Comparison of ENCODE assay signal across 8 cellular contexts in the genomic region with DNA sequence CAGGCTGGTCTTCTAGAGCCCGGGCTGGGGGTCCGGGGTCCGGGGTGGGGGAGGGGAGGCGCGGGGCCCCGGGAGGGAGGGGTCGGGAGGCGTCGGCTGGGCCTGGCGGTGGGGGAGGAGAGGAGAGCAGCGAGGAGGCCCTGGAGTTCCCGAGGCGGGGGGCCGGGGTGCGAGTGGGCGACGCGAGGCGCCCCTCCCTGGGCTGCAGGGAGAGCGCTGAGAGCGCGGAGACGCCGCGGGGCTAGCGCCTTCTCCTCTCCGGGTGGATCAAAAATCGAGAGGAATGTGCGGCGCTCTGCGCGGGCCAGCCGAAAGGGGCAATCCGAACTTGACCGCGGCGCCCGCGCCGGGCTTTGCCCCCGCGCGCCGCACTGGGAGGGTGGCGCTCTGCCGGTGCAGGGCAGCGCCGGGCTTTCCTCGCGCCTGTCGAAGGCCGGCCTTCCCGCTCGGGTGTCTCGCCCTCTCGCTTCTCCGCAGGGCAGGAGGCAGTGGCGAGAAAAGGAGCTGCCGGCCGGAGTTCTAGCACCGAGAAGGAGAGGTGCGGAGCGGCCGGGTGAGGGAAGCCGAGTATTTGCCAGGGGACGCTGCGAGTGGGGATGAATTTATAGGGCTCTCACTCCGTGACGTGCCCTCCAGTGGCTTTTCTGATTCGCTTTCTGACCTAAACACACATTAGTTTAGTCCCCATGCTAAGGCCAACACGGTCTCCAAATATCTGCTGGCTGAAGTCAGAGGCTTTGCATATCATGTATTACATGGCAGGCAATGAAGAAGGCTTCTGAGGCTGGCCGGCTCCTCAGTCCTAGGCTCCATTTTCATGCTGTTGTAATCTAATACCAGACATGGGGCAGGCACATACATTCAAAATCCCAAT. TPM values are rescaled to one million over a fixed set of nuclear protein-coding genes. Genes with fewer than 3 reads are reported as not detected.
DNase-seq lines count a peak whose midpoint lies in the region; ATAC-seq, FAIRE-seq and TF ChIP-seq lines count a peak whose summit lies in the region.

A gene with protein sequence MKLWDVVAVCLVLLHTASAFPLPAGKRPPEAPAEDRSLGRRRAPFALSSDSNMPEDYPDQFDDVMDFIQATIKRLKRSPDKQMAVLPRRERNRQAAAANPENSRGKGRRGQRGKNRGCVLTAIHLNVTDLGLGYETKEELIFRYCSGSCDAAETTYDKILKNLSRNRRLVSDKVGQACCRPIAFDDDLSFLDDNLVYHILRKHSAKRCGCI (minus strand): TSS at position 6 of the 874 bp plus-strand sequence. CDS start 5,245 bp downstream, outside the sequence.

- H3K36me3 ChIP-seq in HUES64 (ENCODE audit: insufficient read depth, low read length) (no peaks in the 10 kb centered on the region), bronchial epithelial cell (ENCODE audit: control insufficient read depth, insufficient read depth, low read length) (no peaks in the 10 kb centered on the region), subcutaneous abdominal adipose tissue (ENCODE audit: control insufficient read depth in 5 of 5, insufficient read depth in 5 of 5, low read length in 5 of 5) (no peaks in the 10 kb centered on the region)

- peak; percentile 32 for TF ChIP-seq CTCF in bronchial epithelial cell (IDR thresholded peaks at IDR 0.05; ENCODE audit: insufficient read depth, low read length, severe bottlenecking)

- H3K4me1 ChIP-seq in HUES64 (ENCODE audit: insufficient read depth, low read length), result peaks cover 36% of the 10 kb centered on the region
- peaks cover 0 to 47% (median 42%) of the 10 kb centered on the region in 5 donors for H3K4me1 ChIP-seq in subcutaneous abdominal adipose tissue (ENCODE audit: control insufficient read depth in 5 of 5, insufficient read depth in 5 of 5, low read length in 5 of 5)

- no peaks in the 10 kb centered on the region for H3K9me3 ChIP-seq in HUES64 (ENCODE audit: insufficient read depth, low read depth, low read length)
- no peaks in the 10 kb centered on the region for H3K9me3 ChIP-seq in subcutaneous abdominal adipose tissue (ENCODE audit: control insufficient read depth in 5 of 5, low read length in 5 of 5)

- WGBS in HUES64, result 2% methylated on average over 70 of the region's 72 CpGs

- DNase-seq in DMS114 treated with DMSO at 0.1 percent for 48 hours (lab: John Stamatoyannopoulos, UW; ENCODE audit: unreplicated experiment) (peak; percentile 9), bronchial epithelial cell (ENCODE audit: low read depth) (no peak), left colon (peak in 1 of 2 donors; percentile 43)

- peaks cover 87% of the 10 kb centered on the region for H3K27me3 ChIP-seq in HUES64 (ENCODE audit: insufficient read depth, low read length)
- H3K27me3 ChIP-seq in bronchial epithelial cell (ENCODE audit: control insufficient read depth, insufficient read depth, low read length), result peaks cover 28% of the 10 kb centered on the region
- peaks cover 61 to 73% (median 70%) of the 10 kb centered on the region in 5 donors for H3K27me3 ChIP-seq in subcutaneous abdominal adipose tissue (ENCODE audit: control insufficient read depth in 5 of 5, insufficient read depth in 4 of 5, low read length in 5 of 5)

- no peak within 1 kb of the TSS for H3K27ac ChIP-seq in HUES64 (ENCODE audit: low read depth, low read length)
- H3K27ac ChIP-seq in subcutaneous abdominal adipose tissue (ENCODE audit: low read depth, low read length), result no peak within 1 kb of the TSS

- H3K9ac ChIP-seq in HUES64 (ENCODE audit: low read depth, low read length) (0 out of 2 replicates have a peak within 1 kb of the TSS, but pooled peaks have one; percentile 37), subcutaneous abdominal adipose tissue (ENCODE audit: low read length in 5 of 5) (no peak within 1 kb of the TSS)

- intact Hi-C loops in left colon (cut with DNase I, micrococcal nuclease), result no loop called here

- FAIRE-seq in bronchial epithelial cell (lab: Jason Lieb, UNC), result no peak

- peak; percentile 37 for ATAC-seq in left colon
- ATAC-seq in GM18907 (IDR thresholded peaks at IDR 0.05; ENCODE audit: unreplicated experiment), result no peak
- ATAC-seq in HG03378 (IDR thresholded peaks at IDR 0.05; ENCODE audit: unreplicated experiment), result no peak
- ATAC-seq in HG03439 (IDR thresholded peaks at IDR 0.05; ENCODE audit: unreplicated experiment), result no peak

- H3K4me3 ChIP-seq in HUES64 (ENCODE audit: low read length) (peak within 1 kb of the TSS; percentile 49), bronchial epithelial cell (ENCODE audit: low read depth, low read length) (peak within 1 kb of the TSS; percentile 27), subcutaneous abdominal adipose tissue (ENCODE audit: low read depth in 1 of 5, low read length in 5 of 5) (peak within 1 kb of the TSS in 4 of 5 donors; percentile 34 to 54 (median 46))

RNA-seq across cellular contexts. Expression of the gene that starts here (rescaled TPM):
- 0.80 TPM for polyA plus RNA-seq in HUES64 (2013, experiment 1 of 2)
- 1.2 TPM for polyA plus RNA-seq in HUES64 (2013, experiment 2 of 2)
- total RNA-seq in bronchial epithelial cell (under 0.01 TPM in 1 of 2 replicates, not detected in the other), left colon (1 to 10 TPM in 1 of 2 donors, under 1 TPM in 1; 0.82 to 2.5 TPM)
